ENCODE assay signal across 13 cellular contexts in the genomic region with DNA sequence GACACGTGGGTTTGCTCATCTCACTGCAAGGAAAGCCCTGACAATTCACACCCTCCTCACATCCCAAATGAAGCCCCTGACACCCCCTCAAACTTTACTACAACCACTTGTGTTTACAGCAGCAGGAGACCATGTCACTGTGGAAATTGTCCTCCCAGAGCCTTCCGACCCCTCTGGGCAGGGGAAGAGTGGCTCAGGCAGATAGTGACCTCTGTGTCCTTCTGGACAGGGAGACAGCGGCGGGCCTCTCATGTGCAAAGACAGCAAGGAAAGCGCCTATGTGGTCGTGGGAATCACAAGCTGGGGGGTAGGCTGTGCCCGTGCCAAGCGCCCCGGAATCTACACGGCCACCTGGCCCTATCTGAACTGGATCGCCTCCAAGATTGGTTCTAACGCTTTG. TPM values are rescaled to one million over a fixed set of nuclear protein-coding genes. Genes with fewer than 3 reads are reported as not detected.
"Had no signal": no experiment of that assay in that cellular context is flagged by ENCODE, and none has a peak within 500 bp of the region (broad histone marks: within the 10 kb centered on the region; RNA-seq: fewer than 3 reads in every experiment).

No MANE protein-coding gene starts in this region.

RNA-seq across cellular contexts. Expression of a gene that starts 6.4 kb away (rescaled TPM):
- total RNA-seq: activated B cell treated with CpG ODN at 0.5 μM for 24 hours; activated CD4-positive, alpha-beta memory T cell treated with anti-CD3 and anti-CD28 coated beads for 36 hours; activated CD4-positive, alpha-beta T cell treated with anti-CD3 and anti-CD28 coated beads for 36 hours; activated CD4-positive, alpha-beta T cell treated with anti-CD3 and anti-CD28 coated beads, Interleukin-2, amount 10 ng/mL, durations not matched to agents 24 days and 14 days; activated CD4-positive, alpha-beta T cell treated with anti-CD3 and anti-CD28 coated beads, Interleukin-2, amount 10 ng/mL, durations not matched to agents 7 days and 5 days; activated CD8-positive, alpha-beta memory T cell treated with anti-CD3 and anti-CD28 coated beads for 36 hours; activated CD8-positive, alpha-beta memory T cell treated with anti-CD3 and anti-CD28 coated beads, Interleukin-2, amount 10 ng/mL, durations not matched to agents 7 days and 5 days; activated CD8-positive, alpha-beta T cell treated with anti-CD3 and anti-CD28 coated beads for 36 hours; activated CD8-positive, alpha-beta T cell treated with anti-CD3 and anti-CD28 coated beads, Interleukin-2, amount 10 ng/mL, durations not matched to agents 7 days and 5 days; T-cell; T-helper 1 cell treated with Interleukin-12 subunit alpha and Interleukin-12 subunit beta and Interleukin-4 antibody, amounts not matched to agents 30 ng/mL and 1 ng/mL, for 36 hours; T-helper 17 cell; T-helper 2 cell treated with Interferon-gamma antibody and Interleukin-4, amounts not matched to agents 100 ng/mL and 5 ng/mL, for 36 hours had no signal
